In the genomic region with DNA sequence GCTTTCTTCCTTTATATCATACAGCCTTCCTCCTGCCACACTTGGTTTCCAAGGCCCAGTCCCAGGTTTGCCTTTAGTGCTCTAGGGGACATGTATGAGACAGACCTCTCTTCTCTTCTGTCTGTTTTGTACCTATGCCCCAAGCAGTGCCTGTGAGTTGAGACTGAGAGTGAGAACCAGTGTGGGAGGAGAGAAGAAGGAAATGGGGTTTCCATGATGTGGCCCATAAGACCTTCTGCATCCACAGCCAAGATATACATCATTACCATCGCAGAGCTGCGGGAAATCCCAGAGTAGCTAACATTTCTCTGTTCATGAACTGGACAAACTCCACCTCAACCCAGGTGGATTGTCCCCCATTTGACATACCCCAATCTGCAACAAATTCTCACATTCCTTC, we compare ENCODE assay signal across 12 cellular contexts. TPM values are rescaled to one million over a fixed set of nuclear protein-coding genes. Genes with fewer than 3 reads are reported as not detected.
DNase-seq lines count a peak whose midpoint lies in the region; ATAC-seq and TF ChIP-seq lines count a peak whose summit lies in the region.
"Had no signal": no experiment of that assay in that cellular context is flagged by ENCODE, and none has a peak within 500 bp of the region (broad histone marks: within the 10 kb centered on the region; RNA-seq: fewer than 3 reads in every experiment).

No MANE protein-coding gene starts in this region.

- peaks cover 67% of the 10 kb centered on the region for H3K36me3 Mint-ChIP-seq in activated naive CD4-positive, alpha-beta T cell treated with anti-CD3 and anti-CD28 coated beads, Interleukin-2, amount 10 ng/mL, durations not matched to agents 7 days and 5 days
- H3K36me3 Mint-ChIP-seq in osteocyte (ENCODE audit: unreplicated experiment), result no peaks in the 10 kb centered on the region

- H3F3A ChIP-seq in OCI-LY1 (ENCODE audit: insufficient read depth, low read length), result no peaks in the 10 kb centered on the region

- peak overlapping the region; percentile 93 for H3K27ac Mint-ChIP-seq in activated naive CD4-positive, alpha-beta T cell treated with anti-CD3 and anti-CD28 coated beads, Interleukin-2, amount 10 ng/mL, durations not matched to agents 7 days and 5 days
- H3K27ac Mint-ChIP-seq in osteocyte (ENCODE audit: unreplicated experiment), result no peak overlapping the region

- H3K27ac ChIP-seq in OCI-LY1 (ENCODE audit: low read depth, low read length, poor library complexity, severe bottlenecking), result no peak overlapping the region

- no peaks in the 10 kb centered on the region for H3K9me2 ChIP-seq in OCI-LY1 (ENCODE audit: low read depth, low read length)

- H3K9me3 Mint-ChIP-seq in activated naive CD4-positive, alpha-beta T cell treated with anti-CD3 and anti-CD28 coated beads, Interleukin-2, amount 10 ng/mL, durations not matched to agents 7 days and 5 days, result no peaks in the 10 kb centered on the region
- no peaks in the 10 kb centered on the region for H3K9me3 Mint-ChIP-seq in osteocyte (ENCODE audit: unreplicated experiment)

- no peaks in the 10 kb centered on the region for H4K20me1 ChIP-seq in OCI-LY1 (ENCODE audit: insufficient read depth, low read length)

- H3K27me3 ChIP-seq in OCI-LY1 (ENCODE audit: insufficient read depth, low read length), result no peaks in the 10 kb centered on the region
- H3K27me3 ChIP-seq: MG63 had no signal

- H3K4me3 Mint-ChIP-seq in activated naive CD4-positive, alpha-beta T cell treated with anti-CD3 and anti-CD28 coated beads, Interleukin-2, amount 10 ng/mL, durations not matched to agents 7 days and 5 days, result peak overlapping the region; percentile 82
- H3K4me3 Mint-ChIP-seq in osteocyte (ENCODE audit: unreplicated experiment), result no peak overlapping the region

- peaks cover 20% of the 10 kb centered on the region for H3K79me2 ChIP-seq in OCI-LY1 (ENCODE audit: insufficient read depth, low read length)

- ATAC-seq in GM18870 (IDR thresholded peaks at IDR 0.05; ENCODE audit: unreplicated experiment) (peak; percentile 30), GM19452 (IDR thresholded peaks at IDR 0.05; ENCODE audit: unreplicated experiment) (no peak), HG03432 (IDR thresholded peaks at IDR 0.05; ENCODE audit: unreplicated experiment) (no peak)

- DNase-seq in activated naive CD4-positive, alpha-beta T cell treated with anti-CD3 and anti-CD28 coated beads, Interleukin-2, amount 10 ng/mL, durations not matched to agents 7 days and 5 days, result no peak
- peak; percentile 22 for DNase-seq in stimulated activated CD8-positive, alpha-beta memory T cell treated with anti-CD3 and anti-CD28 coated beads, Interleukin-4, amount 100 ng/mL, for 24 hours (ENCODE audit: low read depth)
- no peak for DNase-seq in osteocyte (ENCODE audit: extremely low spot score, unreplicated experiment)
- DNase-seq: Calu3, caudate nucleus, MG63, NCI-H524 had no signal

- no peak overlapping the region for H3K4me3 ChIP-seq in OCI-LY1 (ENCODE audit: low read depth, low read length, poor library complexity, severe bottlenecking)
- H3K4me3 ChIP-seq: MG63 had no signal

- no peak overlapping the region for H2AFZ ChIP-seq in OCI-LY1 (ENCODE audit: low read length)

- H3K4me2 ChIP-seq in OCI-LY1 (ENCODE audit: low read length), result peak overlapping the region; percentile 74; the same call in 1 of the 2 replicates

- peaks cover 57% of the 10 kb centered on the region for H3K36me3 ChIP-seq in OCI-LY1 (ENCODE audit: insufficient read depth, low read length)
- H3K36me3 ChIP-seq: MG63 had no signal

- H3K4me1 ChIP-seq in OCI-LY1 (ENCODE audit: insufficient read depth, low read length, severe bottlenecking), result peaks cover 52% of the 10 kb centered on the region

- H3K4me1 Mint-ChIP-seq in activated naive CD4-positive, alpha-beta T cell treated with anti-CD3 and anti-CD28 coated beads, Interleukin-2, amount 10 ng/mL, durations not matched to agents 7 days and 5 days, result peaks cover 87% of the 10 kb centered on the region
- no peaks in the 10 kb centered on the region for H3K4me1 Mint-ChIP-seq in osteocyte (ENCODE audit: unreplicated experiment)

- H3K27me3 Mint-ChIP-seq in activated naive CD4-positive, alpha-beta T cell treated with anti-CD3 and anti-CD28 coated beads, Interleukin-2, amount 10 ng/mL, durations not matched to agents 7 days and 5 days, result no peaks in the 10 kb centered on the region
- peaks cover 11% of the 10 kb centered on the region for H3K27me3 Mint-ChIP-seq in osteocyte (ENCODE audit: unreplicated experiment)

- no peak overlapping the region for H3K9ac ChIP-seq in OCI-LY1 (ENCODE audit: low read length)

- no peaks in the 10 kb centered on the region for H3K9me3 ChIP-seq in OCI-LY1 (ENCODE audit: low read length)
- H3K9me3 ChIP-seq: MG63 had no signal

- CTCF ChIA-PET in activated naive CD4-positive, alpha-beta T cell treated with anti-CD3 and anti-CD28 coated beads, Interleukin-2, amount 10 ng/mL, durations not matched to agents 7 days and 5 days (lab: Charles Lee), result interaction anchor here (0.8 to 2.6 kb wide), 3 partner anchors 12 to 126 kb away, joined by 3 to 14 read pairs (median 5); no protein-coding TSS in a partner anchor

- TF ChIP-seq CTCF in OCI-LY1 (IDR thresholded peaks at IDR 0.05; ENCODE audit: low read length) (no peak), osteocyte (IDR thresholded peaks at IDR 0.05) (no peak)

RNA-seq across cellular contexts. Expression of a gene that starts 2.8 kb away (rescaled TPM):
- total RNA-seq in osteocyte, result not detected in 2 replicates
- total RNA-seq: Calu3 had no signal

RNA-seq across cellular contexts. Expression of a gene that starts 38.0 kb away (rescaled TPM):
- not detected in 2 replicates for total RNA-seq in osteocyte
- total RNA-seq: Calu3, subcutaneous adipose tissue had no signal
